ENCODE assay signal across 8 cellular contexts in genomic region chr12:54658306-54659264, GRCh38. TPM values are rescaled to one million over a fixed set of nuclear protein-coding genes. Genes with fewer than 3 reads are reported as not detected.
A peak's percentile ranks its signal among the peaks of the same experiment; 100 is the strongest.
DNase-seq lines count a peak whose midpoint lies in the region; ATAC-seq and TF ChIP-seq lines count a peak whose summit lies in the region.

No MANE protein-coding gene starts in this region.

- TF ChIP-seq CTCF in fibroblast of the aortic adventitia (IDR thresholded peaks at IDR 0.05; ENCODE audit: insufficient read depth, low read length), result peak; percentile 56
- TF ChIP-seq CTCF in coronary artery (IDR thresholded peaks at IDR 0.05), result no peak

- H3K4me3 ChIP-seq in fibroblast of the aortic adventitia (ENCODE audit: low read depth, low read length) (no peak overlapping the region), coronary artery (no peak overlapping the region)

- H3K27ac ChIP-seq in coronary artery, result no peak overlapping the region

- DNase-seq in SIG-M5 treated with dmso at 0.1 percent for 504 hours (lab: John Stamatoyannopoulos, UW; ENCODE audit: unreplicated experiment) (peak; percentile 68), SIG-M5 (lab: John Stamatoyannopoulos, UW) (no peak), NCI-H1930 (lab: John Stamatoyannopoulos, UW) (peak; percentile 3 to 29), fibroblast of the aortic adventitia (ENCODE audit: low read depth) (peak; percentile 16), coronary artery (ENCODE audit: low spot score) (no peak)
- peak; percentile 42 for DNase-seq in activated CD4-positive, alpha-beta T cell treated with anti-CD3 and anti-CD28 coated beads, Interleukin-2, amount 50 U/mL, for 1 hour
- peak; percentile 5 to 41 (median 14) for DNase-seq in stimulated activated CD4-positive, alpha-beta T cell treated with anti-CD3 and anti-CD28 coated beads, Interleukin-1b, Interleukin-23, amount 100 ng/mL, for 24 hours (ENCODE audit: low read depth in 4 of 4, low spot score in 1 of 4)

- peak; percentile 62 for ATAC-seq in HG02588 (IDR thresholded peaks at IDR 0.05; ENCODE audit: unreplicated experiment)

RNA-seq across cellular contexts. Expression of gene DCD, which starts 10.4 kb away (rescaled TPM):
- total RNA-seq in fibroblast of the aortic adventitia (ENCODE audit: low replicate concordance), result not detected in 2 replicates

RNA-seq across cellular contexts. Expression of gene LACRT, which starts 23.9 kb away (rescaled TPM):
- total RNA-seq in fibroblast of the aortic adventitia (ENCODE audit: low replicate concordance), result not detected in 2 replicates

Comparison
In these comparisons a context has a peak if more than half of its experiments do, and no peak if none do; other contexts are left out.
1. DNase-seq: peak in SIG-M5 treated with dmso at 0.1 percent for 504 hours (single experiment), NCI-H1930 (2 of 2), activated CD4-positive, alpha-beta T cell treated with anti-CD3 and anti-CD28 coated beads, Interleukin-2, amount 50 U/mL, for 1 hour (single experiment), fibroblast of the aortic adventitia (single experiment) and stimulated activated CD4-positive, alpha-beta T cell treated with anti-CD3 and anti-CD28 coated beads, Interleukin-1b, Interleukin-23, amount 100 ng/mL, for 24 hours (4 of 4); none in SIG-M5 (single experiment) and coronary artery (single experiment).